8 cellular contexts compared by ENCODE assay signal in the genomic region with DNA sequence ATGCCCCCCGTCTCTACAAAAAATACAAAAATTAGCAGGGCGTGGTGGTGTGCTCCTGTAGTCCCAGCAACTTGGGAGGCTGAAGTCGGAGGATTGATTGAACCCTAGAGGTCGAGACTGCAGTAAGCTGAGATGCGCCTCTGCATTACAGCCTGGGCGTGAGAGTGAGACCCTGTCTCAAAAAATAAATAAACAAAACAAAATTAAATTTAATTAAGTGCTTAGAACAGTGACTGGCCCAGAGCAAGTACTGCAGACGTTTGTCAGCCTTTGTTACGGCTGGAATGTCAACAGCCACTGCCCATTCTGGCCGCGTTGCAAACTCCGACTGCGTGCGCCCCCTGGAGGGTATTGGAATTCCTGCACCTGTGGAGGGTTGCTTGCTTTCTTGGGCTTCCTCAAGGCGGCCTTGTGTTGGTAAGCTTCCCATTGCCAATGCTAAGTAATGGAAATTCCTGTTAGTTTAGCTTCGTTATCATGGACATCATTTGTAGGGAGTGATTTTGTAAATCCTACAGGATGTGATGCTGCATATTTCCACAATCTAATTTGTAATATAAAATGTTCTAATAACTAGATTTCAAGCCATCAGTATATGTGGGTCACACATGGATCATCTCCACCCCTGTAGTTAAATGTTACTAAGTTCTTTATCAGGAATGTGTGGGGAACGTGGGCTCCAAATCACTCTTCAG. TPM values are rescaled to one million over a fixed set of nuclear protein-coding genes. Genes with fewer than 3 reads are reported as not detected.
A peak's percentile ranks its signal among the peaks of the same experiment; 100 is the strongest.
DNase-seq lines count a peak whose midpoint lies in the region; ATAC-seq and TF ChIP-seq lines count a peak whose summit lies in the region.

No MANE protein-coding gene starts in this region.

- H3K4me2 ChIP-seq in neuronal stem cell (ENCODE audit: insufficient read depth, low read length, poor library complexity, severe bottlenecking), result no peak overlapping the region

- H3K27me3 ChIP-seq in neuronal stem cell (ENCODE audit: control insufficient read depth in 3 of 3, insufficient read depth in 3 of 3, low read depth in 1 of 3, low read length in 3 of 3), result no peaks in the 10 kb centered on the region

- H3K23ac ChIP-seq in neuronal stem cell (ENCODE audit: low read depth, low read length, poor library complexity), result no peak overlapping the region

- peak; percentile 87 for TF ChIP-seq CTCF in GM10248 (IDR thresholded peaks at IDR 0.05; ENCODE audit: control extremely low read depth, extremely low read depth, low read depth, missing control alignments)

- no peak overlapping the region for H2BK12ac ChIP-seq in neuronal stem cell (ENCODE audit: low read length)

- no peak overlapping the region for H2BK120ac ChIP-seq in neuronal stem cell (ENCODE audit: low read depth, low read length)

- peak; percentile 61 to 64 for ATAC-seq in activated T-cell treated with anti-CD3 and anti-CD28 coated beads, Interleukin-2, amount 50 U/mL, for 72 hours (replicated peaks in 1 of 2)
- ATAC-seq in HG02840 (IDR thresholded peaks at IDR 0.05; ENCODE audit: low FRiP score, unreplicated experiment), result no peak

- H3K9me3 Mint-ChIP-seq in activated T-cell treated with anti-CD3 and anti-CD28 coated beads, Interleukin-2, amount 50 U/mL, for 72 hours, result no peaks in the 10 kb centered on the region

- no peak overlapping the region for H3K4me3 Mint-ChIP-seq in activated T-cell treated with anti-CD3 and anti-CD28 coated beads, Interleukin-2, amount 50 U/mL, for 72 hours

- H4K91ac ChIP-seq in neuronal stem cell (ENCODE audit: low read depth, low read length, poor library complexity), result no peak overlapping the region

- H3K36me3 ChIP-seq in neuronal stem cell (replicated peaks in 1 of 2; ENCODE audit: control insufficient read depth in 2 of 2, insufficient read depth in 2 of 2, low read length in 2 of 2), result peaks cover 0 to 20% of the 10 kb centered on the region in 2 donors

- no peak overlapping the region for H3K4ac ChIP-seq in neuronal stem cell (ENCODE audit: low read length)

- no peak overlapping the region for H3K27ac Mint-ChIP-seq in activated T-cell treated with anti-CD3 and anti-CD28 coated beads, Interleukin-2, amount 50 U/mL, for 72 hours

- H3K79me1 ChIP-seq in neuronal stem cell (ENCODE audit: low read depth, low read length), result no peaks in the 10 kb centered on the region

- H3K27ac ChIP-seq in neuronal stem cell (replicated peaks; ENCODE audit: low read length), result no peak overlapping the region
- no peak overlapping the region for H3K27ac ChIP-seq in substantia nigra (ENCODE audit: low read depth, low read length, poor library complexity, severe bottlenecking)

- peak; percentile 78 for DNase-seq in GM10248 (ENCODE audit: extremely low spot score)
- DNase-seq in HT-29 (ENCODE audit: low spot score), result peak; percentile 95
- peak; percentile 69 for DNase-seq in RKO (ENCODE audit: low spot score)
- DNase-seq in activated T-cell treated with anti-CD3 and anti-CD28 coated beads, Interleukin-2, amount 50 U/mL, for 72 hours, result peak; percentile 71 to 83
- DNase-seq in fibroblast of peridontal ligament (ENCODE audit: extremely low read depth), result peak; percentile 72
- DNase-seq in neuronal stem cell (ENCODE audit: low spot score), result peak; percentile 83
- DNase-seq in substantia nigra (lab: John Stamatoyannopoulos, UW), result peak in 43 of 49 donors; percentile 9 to 81 (median 62)

- H3K4me1 ChIP-seq in neuronal stem cell (ENCODE audit: control insufficient read depth in 2 of 2, insufficient read depth in 1 of 2, low read depth in 1 of 2, low read length in 2 of 2), result peaks cover 11 to 15% of the 10 kb centered on the region in 2 donors

- H3K4me3 ChIP-seq in neuronal stem cell (ENCODE audit: low read length in 2 of 2), result no peak overlapping the region

- H2AK5ac ChIP-seq in neuronal stem cell (ENCODE audit: low read depth, low read length), result no peak overlapping the region

- H3K18ac ChIP-seq in neuronal stem cell (ENCODE audit: low read length), result no peak overlapping the region

- no peak overlapping the region for H2BK5ac ChIP-seq in neuronal stem cell (ENCODE audit: low read length)

- POLR2A ChIA-PET in GM10248 (lab: Yijun Ruan, JAX), result no interaction called here

- no peak overlapping the region for H2BK15ac ChIP-seq in neuronal stem cell (ENCODE audit: low read length)

- no peaks in the 10 kb centered on the region for H3K4me1 Mint-ChIP-seq in activated T-cell treated with anti-CD3 and anti-CD28 coated beads, Interleukin-2, amount 50 U/mL, for 72 hours (ENCODE audit: low read depth)

- no peak overlapping the region for H4K8ac ChIP-seq in neuronal stem cell (ENCODE audit: low read depth, low read length)

- no peak overlapping the region for H3K9ac ChIP-seq in neuronal stem cell (ENCODE audit: low read depth, low read length, poor library complexity)

- no peak overlapping the region for H2AFZ ChIP-seq in neuronal stem cell (ENCODE audit: low read length)

- H3K14ac ChIP-seq in neuronal stem cell (ENCODE audit: low read length), result no peak overlapping the region

- WGBS in neuronal stem cell (ENCODE audit: extremely low coverage in 2 of 2, insufficient read length in 2 of 2, insufficient replicate concordance in 1 of 2), 2 donors, result no CpG with 5 or more reads among the region's 16 CpGs

- peaks cover 32% of the 10 kb centered on the region for H3K27me3 Mint-ChIP-seq in activated T-cell treated with anti-CD3 and anti-CD28 coated beads, Interleukin-2, amount 50 U/mL, for 72 hours (ENCODE audit: low read depth)

- no peaks in the 10 kb centered on the region for H3K36me3 Mint-ChIP-seq in activated T-cell treated with anti-CD3 and anti-CD28 coated beads, Interleukin-2, amount 50 U/mL, for 72 hours (ENCODE audit: insufficient read depth in 2 of 2)

- H3K9me3 ChIP-seq in neuronal stem cell (replicated peaks in 1 of 2; ENCODE audit: control insufficient read depth in 2 of 2, insufficient read depth in 1 of 2, low read depth in 1 of 2, low read length in 2 of 2), result peaks cover 4 to 10% of the 10 kb centered on the region in 2 donors

- CTCF ChIA-PET in GM10248 (lab: Yijun Ruan, JAX), result interaction anchor here (0.7 to 10.0 kb wide), 25 partner anchors 8 to 616 kb away, joined by 3 to 74 read pairs (median 4); partner anchors contain the start of gene FIGLA

RNA-seq across cellular contexts. Expression of gene ATP6V1B1, which starts 15.9 kb away (rescaled TPM):
- total RNA-seq in HT-29 (2014; rRNA removed; shearing (Covaris generic)), result 32.8 and 43.9 TPM in 2 replicates
- total RNA-seq in activated T-cell treated with anti-CD3 and anti-CD28 coated beads, Interleukin-2, amount 50 U/mL, for 72 hours, result not detected
- 1.9 TPM for polyA plus RNA-seq in neuronal stem cell (2013, experiment 1 of 2)
- 2.3 TPM for polyA plus RNA-seq in neuronal stem cell (2013, experiment 2 of 2)

RNA-seq across cellular contexts. Expression of gene VAX2, which starts 19.4 kb away (rescaled TPM):
- total RNA-seq in HT-29 (2014; rRNA removed; shearing (Covaris generic)), result 1.8 and 2.3 TPM in 2 replicates
- not detected for total RNA-seq in activated T-cell treated with anti-CD3 and anti-CD28 coated beads, Interleukin-2, amount 50 U/mL, for 72 hours
- 2.1 TPM for polyA plus RNA-seq in neuronal stem cell (2013, experiment 1 of 2)
- polyA plus RNA-seq in neuronal stem cell (2013, experiment 2 of 2), result 2.4 TPM

RNA-seq across cellular contexts. Expression of gene ANKRD53, which starts 58.6 kb away (rescaled TPM):
- 0.28 TPM in 1 of 2 replicates, not detected in the other for total RNA-seq in HT-29 (2014; rRNA removed; shearing (Covaris generic))
- total RNA-seq in activated T-cell treated with anti-CD3 and anti-CD28 coated beads, Interleukin-2, amount 50 U/mL, for 72 hours, result under 1 TPM in 1 of 2 donors, not detected in 1; 0.58 TPM
- polyA plus RNA-seq in neuronal stem cell (2013, experiment 1 of 2), result 0.33 TPM
- polyA plus RNA-seq in neuronal stem cell (2013, experiment 2 of 2), result 0.35 TPM

Comparison
In these comparisons a context has a peak if more than half of its experiments do, and no peak if none do; other contexts are left out.
1. RNA of gene ATP6V1B1, which starts 15.9 kb away (total RNA-seq): 32.8 to 43.9 TPM in HT-29; not detected in activated T-cell treated with anti-CD3 and anti-CD28 coated beads, Interleukin-2, amount 50 U/mL, for 72 hours; every median in the first group is over 10 times any median in the second.
2. Peak in every context shown above with its lines, with median percentiles within 50 percentile points of each other: DNase-seq.